ENCODE assay signal across 1 cellular context in genomic region chrX:12929701-12930100, GRCh38.
TF ChIP-seq lines count a peak whose summit lies in the region.

No MANE protein-coding gene starts in this region.

TF ChIP-seq in SK-N-SH treated with all-trans-retinoic acid at 6 μM for 48 hours, 23 proteins besides CTCF, POLR2A, EP300 and RAD21 (continued from another document):
- TF ChIP-seq ARNTL (CRISPR knock-in tag; IDR thresholded peaks at IDR 0.05; ENCODE audit: borderline replicate concordance, low read depth) (no peak), OSR1 (CRISPR knock-in tag; IDR thresholded peaks at IDR 0.05) (no peak), CREB5 (CRISPR knock-in tag; IDR thresholded peaks at IDR 0.05; ENCODE audit: low read depth) (no peak), ESRRG (CRISPR knock-in tag; IDR thresholded peaks at IDR 0.05) (no peak), ISL1 (CRISPR knock-in tag; IDR thresholded peaks at IDR 0.05) (no peak), BACH2 (CRISPR knock-in tag; IDR thresholded peaks at IDR 0.05; ENCODE audit: borderline replicate concordance) (no peak), POU6F1 (CRISPR knock-in tag; IDR thresholded peaks at IDR 0.05; ENCODE audit: borderline replicate concordance, low read depth) (no peak), CSDC2 (CRISPR knock-in tag; IDR thresholded peaks at IDR 0.05) (no peak)
